ENCODE assay signal across 28 cellular contexts in the genomic region with DNA sequence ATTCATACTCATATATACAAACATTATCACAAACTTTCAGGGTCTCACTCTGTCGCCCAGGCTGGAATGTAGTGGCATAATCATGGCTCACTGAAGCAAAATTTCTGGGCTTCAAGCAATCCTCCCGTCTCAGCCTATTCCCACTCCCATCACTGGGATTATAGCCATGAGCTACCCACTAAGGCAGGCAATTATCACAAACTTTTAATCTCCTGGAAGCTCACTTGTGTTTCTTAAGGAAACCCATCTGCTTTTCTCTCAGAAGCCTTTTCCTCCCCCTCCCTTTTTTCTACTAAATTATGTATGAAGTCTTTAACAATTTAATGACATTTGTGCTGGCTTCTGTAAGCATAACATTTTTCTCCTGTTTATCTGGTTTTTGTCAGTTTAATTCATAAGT.
"Had no signal": no experiment of that assay in that cellular context is flagged by ENCODE, and none has a peak within 500 bp of the region (broad histone marks: within the 10 kb centered on the region; RNA-seq: fewer than 3 reads in every experiment).

No MANE protein-coding gene starts in this region.

- H3K9me3 ChIP-seq: Peyer's patch, SJSA1, SK-N-SH had no signal

- H3K4me3 ChIP-seq: ascending aorta, cardiac muscle cell, MG63, Peyer's patch, SJSA1 had no signal

- ATAC-seq: activated CD4-positive, alpha-beta T cell treated with anti-CD3 and anti-CD28 coated beads for 36 hours; activated CD4-positive, CD25-positive, alpha-beta regulatory T cell treated with anti-CD3 and anti-CD28 coated beads, Interleukin-2, amount 50 U/mL, for 24 hours; activated CD8-positive, alpha-beta T cell treated with anti-CD3 and anti-CD28 coated beads, Interleukin-2, amount 10 ng/mL, durations not matched to agents 7 days and 5 days; PC-3; WTC11 had no signal

- H3K36me3 ChIP-seq: ascending aorta, cardiac muscle cell, MG63, Peyer's patch, SJSA1 had no signal

- H3K4me2 ChIP-seq: SK-N-SH had no signal

- H3K27ac ChIP-seq: ascending aorta, cardiac muscle cell, Peyer's patch, SJSA1 had no signal

- H3K4me1 ChIP-seq: ascending aorta, Peyer's patch, SJSA1 had no signal

- H3K27me3 ChIP-seq: ascending aorta, cardiac muscle cell, MG63, Peyer's patch, SJSA1 had no signal

- H3K9ac ChIP-seq: SK-N-SH had no signal

- DNase-seq: activated CD4-positive, alpha-beta T cell treated with anti-CD3 and anti-CD28 coated beads for 36 hours; activated CD4-positive, alpha-beta T cell treated with anti-CD3 and anti-CD28 coated beads, Interleukin-2, amount 10 ng/mL, durations not matched to agents 7 days and 5 days; activated CD4-positive, alpha-beta T cell treated with anti-CD3 and anti-CD28 coated beads, Interleukin-2, amount 50 U/mL, for 48 hours; activated CD8-positive, alpha-beta T cell treated with anti-CD3 and anti-CD28 coated beads, Interleukin-2, amount 10 ng/mL, durations not matched to agents 7 days and 5 days; activated gamma-delta T cell; activated naive CD4-positive, alpha-beta T cell treated with Interleukin-2 at 50 U/mL for 16 hours; activated naive CD8-positive, alpha-beta T cell treated with anti-CD3 and anti-CD28 coated beads, Interleukin-2, amount 10 ng/mL, durations not matched to agents 7 days and 5 days; activated T-cell treated with anti-CD3 and anti-CD28 coated beads, Interleukin-2, amount 50 U/mL, for 24 hours; amygdala; Kasumi-1; MG63; NCI-H1048; NCI-H1105 treated with DMSO at 0.1 percent for 48 hours; NCI-H1436; NCI-H1694; NCI-H1930; NCI-H2171; NCI-H510A; PC-3; Peyer's patch; RPMI8226; SHP77 treated with DMSO at 0.1 percent for 48 hours; SK-N-SH had no signal
